In the genomic region with DNA sequence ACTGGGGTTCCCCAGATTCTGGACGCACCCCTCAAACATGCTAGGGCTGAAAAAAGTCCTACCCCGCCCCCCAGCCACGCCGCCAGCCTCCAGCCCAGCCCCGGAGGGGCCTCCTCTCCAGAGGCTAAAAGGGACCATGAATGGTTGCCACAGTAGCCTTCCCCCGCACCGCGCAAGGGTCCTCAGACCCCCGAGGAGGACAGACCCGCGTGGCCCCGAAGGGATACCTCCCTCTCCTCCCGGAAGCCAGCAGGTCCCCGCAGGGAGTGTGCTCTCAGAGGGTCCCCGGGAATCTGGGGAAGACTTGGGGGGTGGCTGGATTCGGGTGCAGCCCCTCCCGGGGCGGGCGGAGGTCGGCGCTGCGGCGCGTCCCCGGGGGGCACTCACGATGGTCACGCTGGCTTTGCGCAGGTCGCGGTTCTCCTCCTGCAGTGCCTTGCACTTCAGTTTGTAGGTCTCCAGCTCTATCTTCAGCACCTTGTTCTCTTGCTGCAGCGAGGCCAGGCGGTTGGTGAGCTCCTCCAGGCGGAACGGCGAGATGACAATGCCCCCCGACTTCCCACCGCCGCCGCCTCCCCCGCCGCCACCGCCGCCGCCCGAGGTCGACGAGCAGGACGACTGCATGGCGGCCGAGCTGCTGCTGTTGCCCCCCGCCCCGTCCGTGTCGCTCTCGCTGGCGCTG, we compare ENCODE assay signal across 1 cellular context.
TF ChIP-seq lines count a peak whose summit lies in the region.

No MANE protein-coding gene starts in this region.

TF ChIP-seq in HepG2, 621 proteins besides CTCF, POLR2A, EP300 and RAD21 (continued from another document):
- TF ChIP-seq ZNF225 (CRISPR knock-in tag; IDR thresholded peaks at IDR 0.05): peak; percentile 23; the same call in 1 of the 2 replicates
- TF ChIP-seq, protein P1, sequence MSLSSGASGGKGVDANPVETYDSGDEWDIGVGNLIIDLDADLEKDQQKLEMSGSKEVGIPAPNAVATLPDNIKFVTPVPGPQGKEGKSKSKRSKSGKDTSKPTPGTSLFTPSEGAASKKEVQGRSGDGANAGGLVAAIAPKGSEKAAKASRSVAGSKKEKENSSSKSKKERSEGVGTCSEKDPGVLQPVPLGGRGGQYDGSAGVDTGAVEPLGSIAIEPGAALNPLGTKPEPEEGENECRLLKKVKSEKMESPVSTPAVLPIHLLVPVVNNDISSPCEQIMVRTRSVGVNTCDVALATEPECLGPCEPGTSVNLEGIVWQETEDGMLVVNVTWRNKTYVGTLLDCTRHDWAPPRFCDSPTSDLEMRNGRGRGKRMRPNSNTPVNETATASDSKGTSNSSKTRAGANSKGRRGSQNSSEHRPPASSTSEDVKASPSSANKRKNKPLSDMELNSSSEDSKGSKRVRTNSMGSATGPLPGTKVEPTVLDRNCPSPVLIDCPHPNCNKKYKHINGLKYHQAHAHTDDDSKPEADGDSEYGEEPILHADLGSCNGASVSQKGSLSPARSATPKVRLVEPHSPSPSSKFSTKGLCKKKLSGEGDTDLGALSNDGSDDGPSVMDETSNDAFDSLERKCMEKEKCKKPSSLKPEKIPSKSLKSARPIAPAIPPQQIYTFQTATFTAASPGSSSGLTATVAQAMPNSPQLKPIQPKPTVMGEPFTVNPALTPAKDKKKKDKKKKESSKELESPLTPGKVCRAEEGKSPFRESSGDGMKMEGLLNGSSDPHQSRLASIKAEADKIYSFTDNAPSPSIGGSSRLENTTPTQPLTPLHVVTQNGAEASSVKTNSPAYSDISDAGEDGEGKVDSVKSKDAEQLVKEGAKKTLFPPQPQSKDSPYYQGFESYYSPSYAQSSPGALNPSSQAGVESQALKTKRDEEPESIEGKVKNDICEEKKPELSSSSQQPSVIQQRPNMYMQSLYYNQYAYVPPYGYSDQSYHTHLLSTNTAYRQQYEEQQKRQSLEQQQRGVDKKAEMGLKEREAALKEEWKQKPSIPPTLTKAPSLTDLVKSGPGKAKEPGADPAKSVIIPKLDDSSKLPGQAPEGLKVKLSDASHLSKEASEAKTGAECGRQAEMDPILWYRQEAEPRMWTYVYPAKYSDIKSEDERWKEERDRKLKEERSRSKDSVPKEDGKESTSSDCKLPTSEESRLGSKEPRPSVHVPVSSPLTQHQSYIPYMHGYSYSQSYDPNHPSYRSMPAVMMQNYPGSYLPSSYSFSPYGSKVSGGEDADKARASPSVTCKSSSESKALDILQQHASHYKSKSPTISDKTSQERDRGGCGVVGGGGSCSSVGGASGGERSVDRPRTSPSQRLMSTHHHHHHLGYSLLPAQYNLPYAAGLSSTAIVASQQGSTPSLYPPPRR (CRISPR knock-in tag; IDR thresholded peaks at IDR 0.05; ENCODE audit: borderline replicate concordance): no peak
- 0 out of 2 replicates have a peak, but pooled peaks have one; percentile 17 for TF ChIP-seq ZNF891 (CRISPR knock-in tag; IDR thresholded peaks at IDR 0.05)
- no peak for TF ChIP-seq NBN (conservative IDR thresholded peaks at IDR 0.05)
- 0 out of 2 replicates have a peak, but pooled peaks have one; percentile 39 for TF ChIP-seq HNRNPL (IDR thresholded peaks at IDR 0.05; ENCODE audit: low read depth, low read length)
- TF ChIP-seq RBM39 (IDR thresholded peaks at IDR 0.05; ENCODE audit: low read depth, low read length, poor library complexity, severe bottlenecking): peak; percentile 5
- TF ChIP-seq TCF12 (IDR thresholded peaks at IDR 0.05): no peak
- TF ChIP-seq TCF12 (CRISPR knock-in tag; IDR thresholded peaks at IDR 0.05): no peak
- TF ChIP-seq NCOA1 (CRISPR knock-in tag; IDR thresholded peaks at IDR 0.05): peak; percentile 11; the same call in 1 of the 2 replicates
- TF ChIP-seq SNRNP70 (IDR thresholded peaks at IDR 0.05; ENCODE audit: low read depth, low read length): no peak
- 0 out of 2 replicates have a peak, but pooled peaks have one; percentile 31 for TF ChIP-seq ZNF563 (CRISPR knock-in tag; IDR thresholded peaks at IDR 0.05)
- TF ChIP-seq ZFP37 (CRISPR knock-in tag; IDR thresholded peaks at IDR 0.05; ENCODE audit: borderline replicate concordance): no peak
- 0 out of 2 replicates have a peak, but pooled peaks have one; percentile 28 for TF ChIP-seq ZNF558 (CRISPR knock-in tag; IDR thresholded peaks at IDR 0.05; ENCODE audit: borderline replicate concordance)
- TF ChIP-seq MXI1 (IDR thresholded peaks at IDR 0.05; ENCODE audit: borderline replicate concordance, low read depth, low read length): peak; percentile 9; the same call in 1 of the 3 replicates
- TF ChIP-seq, protein P2, sequence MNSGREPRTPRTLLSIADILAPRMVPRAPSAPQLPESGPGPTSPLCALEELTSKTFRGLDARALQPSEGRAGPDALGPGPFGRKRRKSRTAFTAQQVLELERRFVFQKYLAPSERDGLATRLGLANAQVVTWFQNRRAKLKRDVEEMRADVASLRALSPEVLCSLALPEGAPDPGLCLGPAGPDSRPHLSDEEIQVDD (CRISPR knock-in tag; IDR thresholded peaks at IDR 0.05; ENCODE audit: borderline replicate concordance): 0 out of 2 replicates have a peak, but pooled peaks have one; percentile 31
- no peak for TF ChIP-seq NFE2L2 (IDR thresholded peaks at IDR 0.05; ENCODE audit: low read length)
- peak; percentile 15; the same call in 1 of the 2 replicates for TF ChIP-seq ZMAT3 (CRISPR knock-in tag; conservative IDR thresholded peaks at IDR 0.05)
- TF ChIP-seq, protein P3, sequence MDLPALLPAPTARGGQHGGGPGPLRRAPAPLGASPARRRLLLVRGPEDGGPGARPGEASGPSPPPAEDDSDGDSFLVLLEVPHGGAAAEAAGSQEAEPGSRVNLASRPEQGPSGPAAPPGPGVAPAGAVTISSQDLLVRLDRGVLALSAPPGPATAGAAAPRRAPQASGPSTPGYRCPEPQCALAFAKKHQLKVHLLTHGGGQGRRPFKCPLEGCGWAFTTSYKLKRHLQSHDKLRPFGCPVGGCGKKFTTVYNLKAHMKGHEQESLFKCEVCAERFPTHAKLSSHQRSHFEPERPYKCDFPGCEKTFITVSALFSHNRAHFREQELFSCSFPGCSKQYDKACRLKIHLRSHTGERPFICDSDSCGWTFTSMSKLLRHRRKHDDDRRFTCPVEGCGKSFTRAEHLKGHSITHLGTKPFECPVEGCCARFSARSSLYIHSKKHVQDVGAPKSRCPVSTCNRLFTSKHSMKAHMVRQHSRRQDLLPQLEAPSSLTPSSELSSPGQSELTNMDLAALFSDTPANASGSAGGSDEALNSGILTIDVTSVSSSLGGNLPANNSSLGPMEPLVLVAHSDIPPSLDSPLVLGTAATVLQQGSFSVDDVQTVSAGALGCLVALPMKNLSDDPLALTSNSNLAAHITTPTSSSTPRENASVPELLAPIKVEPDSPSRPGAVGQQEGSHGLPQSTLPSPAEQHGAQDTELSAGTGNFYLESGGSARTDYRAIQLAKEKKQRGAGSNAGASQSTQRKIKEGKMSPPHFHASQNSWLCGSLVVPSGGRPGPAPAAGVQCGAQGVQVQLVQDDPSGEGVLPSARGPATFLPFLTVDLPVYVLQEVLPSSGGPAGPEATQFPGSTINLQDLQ (CRISPR knock-in tag; IDR thresholded peaks at IDR 0.05): 0 out of 2 replicates have a peak, but pooled peaks have one; percentile 16
- no peak for TF ChIP-seq MAFK (conservative IDR thresholded peaks at IDR 0.05 in 1 of 2, IDR thresholded peaks at IDR 0.05 in 1 of 2; ENCODE audit: low read length in 2 of 2)
- TF ChIP-seq, protein P4, sequence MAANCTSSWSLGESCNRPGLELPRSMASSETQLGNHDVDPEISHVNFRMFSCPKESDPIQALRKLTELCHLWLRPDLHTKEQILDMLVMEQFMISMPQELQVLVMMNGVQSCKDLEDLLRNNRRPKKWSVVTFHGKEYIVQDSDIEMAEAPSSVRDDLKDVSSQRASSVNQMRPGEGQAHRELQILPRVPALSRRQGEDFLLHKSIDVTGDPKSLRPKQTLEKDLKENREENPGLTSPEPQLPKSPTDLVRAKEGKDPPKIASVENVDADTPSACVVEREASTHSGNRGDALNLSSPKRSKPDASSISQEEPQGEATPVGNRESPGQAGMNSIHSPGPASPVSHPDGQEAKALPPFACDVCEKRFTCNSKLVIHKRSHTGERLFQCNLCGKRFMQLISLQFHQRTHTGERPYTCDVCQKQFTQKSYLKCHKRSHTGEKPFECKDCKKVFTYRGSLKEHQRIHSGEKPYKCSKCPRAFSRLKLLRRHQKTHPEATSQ (CRISPR knock-in tag; IDR thresholded peaks at IDR 0.05; ENCODE audit: borderline replicate concordance): no peak
TF ChIP-seq in HepG2: peak in this region for 14.
